ENCODE assay signal across 12 cellular contexts in the genomic region with DNA sequence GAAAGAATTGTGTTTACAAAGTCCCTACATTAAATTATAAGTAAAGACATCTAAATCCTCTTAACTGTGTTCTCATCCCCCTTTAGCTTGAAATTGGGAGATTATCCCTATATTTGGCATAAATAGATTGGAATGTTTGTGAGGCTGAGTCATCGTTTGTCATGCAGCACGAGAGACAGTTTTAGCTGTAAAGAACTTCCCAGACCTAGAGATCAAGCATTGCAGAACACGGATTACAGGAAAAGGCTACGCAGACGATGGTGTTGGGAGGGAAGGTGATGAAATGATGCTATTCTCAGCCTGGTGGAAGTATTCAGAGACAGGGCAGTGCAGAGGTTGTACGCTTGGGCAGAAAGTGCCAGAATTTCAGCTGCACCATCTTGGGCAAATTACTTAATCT.
DNase-seq lines count a peak whose midpoint lies in the region; ATAC-seq and TF ChIP-seq lines count a peak whose summit lies in the region.
"Had no signal": no experiment of that assay in that cellular context is flagged by ENCODE, and none has a peak within 500 bp of the region (broad histone marks: within the 10 kb centered on the region; RNA-seq: fewer than 3 reads in every experiment).

No MANE protein-coding gene starts in this region.

- peak; percentile 14 to 33 for DNase-seq in NOMO-1 (lab: John Stamatoyannopoulos, UW; ENCODE audit: unreplicated experiment in 2 of 2)
- DNase-seq in NOMO-1 treated with dmso at 0.1 percent for 144 hours (lab: John Stamatoyannopoulos, UW; ENCODE audit: unreplicated experiment), result no peak
- peak; percentile 91 for DNase-seq in amniotic epithelial cell (ENCODE audit: low read depth)
- no peak for DNase-seq in left ventricle myocardium inferior
- DNase-seq in aorta, result no peak
- DNase-seq in UCSD-AML1 (lab: John Stamatoyannopoulos, UW; ENCODE audit: unreplicated experiment), result no peak
- no peak for DNase-seq in colonic mucosa
- DNase-seq in left colon, result no peak
- DNase-seq: activated naive CD4-positive, alpha-beta T cell treated with Interleukin-2 at 50 U/mL for 16 hours; AML-193; NCI-H146; testis had no signal

- H3K9me3 ChIP-seq in left ventricle myocardium inferior (replicated peaks), result no peaks in the 10 kb centered on the region
- H3K9me3 ChIP-seq in aorta (ENCODE audit: control insufficient read depth, low read length), result no peaks in the 10 kb centered on the region
- no peaks in the 10 kb centered on the region for H3K9me3 ChIP-seq in colonic mucosa
- H3K9me3 ChIP-seq: testis had no signal

- H3K36me3 ChIP-seq in left ventricle myocardium inferior (peaks cover 17% of the 10 kb centered on the region), aorta (ENCODE audit: control insufficient read depth in 1 of 2, insufficient read depth in 2 of 2, low read length in 1 of 2) (peaks cover 0 to 2% of the 10 kb centered on the region in 2 donors), colonic mucosa (no peaks in the 10 kb centered on the region)

- H3K4me1 ChIP-seq in left ventricle myocardium inferior (peaks cover 16% of the 10 kb centered on the region), aorta (ENCODE audit: control insufficient read depth in 1 of 2, insufficient read depth in 2 of 2, low read length in 2 of 2) (peaks cover 0 to 2% of the 10 kb centered on the region in 2 donors), colonic mucosa (no peaks in the 10 kb centered on the region)
- H3K4me1 ChIP-seq: testis had no signal

- H3K9ac ChIP-seq in colonic mucosa (ENCODE audit: low read depth in 2 of 2, low read length in 2 of 2), result no peak overlapping the region

- ATAC-seq in aorta (ENCODE audit: low FRiP score), result peak; percentile 33
- ATAC-seq in left colon, result no peak

- TF ChIP-seq CTCF in left ventricle myocardium inferior (IDR thresholded peaks at IDR 0.05; ENCODE audit: borderline replicate concordance) (no peak), colonic mucosa (IDR thresholded peaks at IDR 0.05) (no peak)

- H3K27ac ChIP-seq in left ventricle myocardium inferior (replicated peaks), result peak overlapping the region; percentile 28
- H3K27ac ChIP-seq in aorta (ENCODE audit: low read depth in 1 of 2, low read length in 2 of 2), result no peak overlapping the region
- H3K27ac ChIP-seq in colonic mucosa, result no peak overlapping the region
- H3K27ac ChIP-seq: testis had no signal

- intact Hi-C loops in left ventricle myocardium inferior (cut with micrococcal nuclease), result no loop called here
- intact Hi-C loops in aorta (cut with DNase I), result no loop called here
- intact Hi-C loops in colonic mucosa (cut with DNase I), result no loop called here
- intact Hi-C loops in left colon (cut with DNase I, micrococcal nuclease), result no loop called here

- no peaks in the 10 kb centered on the region for H3K27me3 ChIP-seq in left ventricle myocardium inferior (ENCODE audit: low read depth)
- H3K27me3 ChIP-seq in aorta (ENCODE audit: control insufficient read depth in 1 of 2, insufficient read depth in 2 of 2, low read length in 1 of 2), result no peaks in the 10 kb centered on the region
- no peaks in the 10 kb centered on the region for H3K27me3 ChIP-seq in colonic mucosa
- H3K27me3 ChIP-seq: testis had no signal

- 25 to 33% methylated on average over 6 of the region's 6 CpGs for WGBS in aorta, 2 donors

- H3K4me3 ChIP-seq in left ventricle myocardium inferior (no peak overlapping the region), aorta (ENCODE audit: low read length in 2 of 2) (no peak overlapping the region), colonic mucosa (no peak overlapping the region)
- H3K4me3 ChIP-seq: testis had no signal

Comparison
In these comparisons a context has a peak if more than half of its experiments do, and no peak if none do; other contexts are left out.
1. DNase-seq: peak in NOMO-1 (2 of 2) and amniotic epithelial cell (single experiment); none in NOMO-1 treated with dmso at 0.1 percent for 144 hours (single experiment), left ventricle myocardium inferior (single experiment), aorta (0 of 2), UCSD-AML1 (single experiment), colonic mucosa (single experiment) and left colon (0 of 2).